ENCODE assay signal across 1 cellular context in the genomic region with DNA sequence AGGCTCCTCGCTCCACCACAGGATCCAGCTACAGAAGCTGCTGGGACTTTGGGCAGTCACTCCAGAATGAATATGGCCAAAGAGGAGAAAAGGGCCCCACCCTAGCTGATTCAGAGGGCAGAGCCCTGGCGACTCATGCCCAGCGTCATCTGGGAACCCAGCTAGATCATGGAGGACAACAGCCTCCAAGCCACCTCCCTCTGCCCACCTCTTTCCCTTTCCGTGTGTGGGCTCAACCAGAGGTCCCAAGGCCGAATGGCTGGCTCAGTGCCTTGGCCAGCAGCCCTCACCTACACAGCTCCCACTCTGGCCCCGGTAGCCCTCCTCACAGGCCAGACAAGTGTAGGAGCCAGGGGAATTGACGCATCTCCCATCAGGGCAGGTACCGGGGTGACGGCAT.
TF ChIP-seq lines count a peak whose summit lies in the region.

No MANE protein-coding gene starts in this region.

TF ChIP-seq in H1, 55 proteins besides CTCF, POLR2A, EP300 and RAD21:
- TF ChIP-seq CEBPB (IDR thresholded peaks at IDR 0.05; ENCODE audit: low read depth, low read length): no peak
- no peak for TF ChIP-seq CHD1 (IDR thresholded peaks at IDR 0.05; ENCODE audit: low read depth, low read length)
- TF ChIP-seq EZH2 (IDR thresholded peaks at IDR 0.05; ENCODE audit: low read depth, low read length, severe bottlenecking): no peak
- TF ChIP-seq EGR1 (IDR thresholded peaks at IDR 0.05; ENCODE audit: borderline replicate concordance, low read depth, low read length): no peak
- no peak for TF ChIP-seq CTBP2 (IDR thresholded peaks at IDR 0.05; ENCODE audit: borderline replicate concordance, insufficient read depth, insufficient read length, low read length)
- TF ChIP-seq SIN3A (conservative IDR thresholded peaks at IDR 0.05 in 1 of 2, IDR thresholded peaks at IDR 0.05 in 1 of 2; ENCODE audit: low read depth in 1 of 2, low read length in 2 of 2): no peak
- TF ChIP-seq BCL11A (IDR thresholded peaks at IDR 0.05; ENCODE audit: low read depth in 2 of 2, low read length in 2 of 2): no peak
- no peak for TF ChIP-seq SP2 (IDR thresholded peaks at IDR 0.05; ENCODE audit: low read length)
- no peak for TF ChIP-seq BRCA1 (IDR thresholded peaks at IDR 0.05; ENCODE audit: low read depth, low read length)
- no peak for TF ChIP-seq CHD2 (IDR thresholded peaks at IDR 0.05; ENCODE audit: low read length)
- no peak for TF ChIP-seq SRF (IDR thresholded peaks at IDR 0.05; ENCODE audit: low read depth, low read length)
- TF ChIP-seq SP1 (IDR thresholded peaks at IDR 0.05; ENCODE audit: low read depth, low read length): no peak
- no peak for TF ChIP-seq GABPA (IDR thresholded peaks at IDR 0.05; ENCODE audit: borderline replicate concordance, insufficient read depth, low read length)
- TF ChIP-seq CREB1 (IDR thresholded peaks at IDR 0.05): no peak
- TF ChIP-seq RFX5 (IDR thresholded peaks at IDR 0.05; ENCODE audit: borderline replicate concordance, low read depth, low read length): no peak
- TF ChIP-seq TCF12 (IDR thresholded peaks at IDR 0.05; ENCODE audit: low read depth, low read length): no peak
TF ChIP-seq in H1: peak in this region for 0.
